ENCODE assay signal across 8 cellular contexts in genomic region chr11:43734256-43734655, GRCh38.
"Had no signal": no experiment of that assay in that cellular context is flagged by ENCODE, and none has a peak within 500 bp of the region (broad histone marks: within the 10 kb centered on the region; RNA-seq: fewer than 3 reads in every experiment).

No MANE protein-coding gene starts in this region.

- H3K4me3 ChIP-seq: GM23248, HAP-1 had no signal

- H3K27me3 Mint-ChIP-seq: IgD-negative memory B cell had no signal

- DNase-seq: GM23248, GOT3, HFFc6, KBM-7 had no signal

- H3K9me3 ChIP-seq: HAP-1 had no signal

- H3K9me3 Mint-ChIP-seq: HFFc6 had no signal

- ATAC-seq: HCT116, HepG2 had no signal

- H3K4me3 Mint-ChIP-seq: HFFc6, IgD-negative memory B cell had no signal

- H2AFZ ChIP-seq: GM23248 had no signal

- H3K27ac ChIP-seq: GM23248 had no signal

- H3K27ac Mint-ChIP-seq: HFFc6 had no signal

- H3K9ac ChIP-seq: GM23248 had no signal
